Comparison of ENCODE assay signal across 8 cellular contexts in the genomic region with DNA sequence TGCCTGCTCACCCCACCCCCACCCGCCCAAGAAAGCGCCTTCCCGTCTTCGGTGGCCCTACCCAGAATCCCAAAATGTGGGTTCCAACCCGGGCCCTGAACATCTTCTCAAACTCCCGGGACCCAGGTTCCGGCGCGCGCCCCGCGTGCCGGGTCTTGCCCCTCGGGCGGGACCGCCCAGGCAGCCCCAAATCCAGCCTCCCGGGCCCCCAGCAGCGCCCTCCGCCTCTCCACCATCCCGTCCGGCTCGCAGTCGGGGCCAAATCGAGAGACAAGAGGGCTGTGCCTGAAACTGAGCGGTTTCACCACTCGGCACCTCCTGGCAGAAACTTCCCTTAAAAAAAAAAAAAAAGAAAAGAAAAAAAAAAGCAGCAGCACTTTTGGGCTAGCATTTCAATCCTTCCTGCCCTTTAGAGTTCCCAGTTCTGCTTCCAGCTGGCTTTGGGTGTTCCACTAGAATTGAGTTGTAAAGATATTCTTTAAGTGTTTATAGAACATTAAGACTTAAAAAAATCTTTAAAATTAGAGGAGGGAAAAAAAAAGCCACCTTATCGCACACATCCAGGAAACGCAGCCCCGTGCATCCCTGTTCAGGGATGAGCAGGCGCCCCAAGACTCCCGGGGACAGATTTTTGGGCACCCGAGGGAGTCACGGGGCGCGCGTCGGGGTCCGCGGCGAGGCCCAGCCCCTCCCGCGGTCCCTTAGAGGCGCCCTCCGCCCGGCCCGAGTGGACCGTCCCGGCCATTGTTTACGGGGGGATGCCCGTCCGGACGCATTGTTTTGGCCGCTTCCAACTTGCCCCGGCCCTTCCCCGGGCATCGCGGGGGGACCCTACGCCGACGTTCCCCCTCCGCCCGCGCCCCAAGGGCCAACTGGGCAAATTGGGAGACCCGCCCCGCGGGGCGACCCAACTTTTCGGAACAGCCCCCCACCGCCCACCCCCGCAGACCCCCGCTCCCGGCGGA. TPM values are rescaled to one million over a fixed set of nuclear protein-coding genes. Genes with fewer than 3 reads are reported as not detected.
A peak's percentile ranks its signal among the peaks of the same experiment; 100 is the strongest.
DNase-seq lines count a peak whose midpoint lies in the region; ATAC-seq, FAIRE-seq and TF ChIP-seq lines count a peak whose summit lies in the region.
"Not testable (repeated sequence)": the region's sequence is repeated elsewhere in the genome, so short reads cannot be mapped to it uniquely, and the experiment has no call there.

No MANE protein-coding gene starts in this region.

- H3K79me2 ChIP-seq in HepG2 (ENCODE audit: insufficient read depth, low read length): peaks cover 59% of the 10 kb centered on the region
- H3K79me2 ChIP-seq in smooth muscle cell (ENCODE audit: low read depth): peaks cover 56% of the 10 kb centered on the region

- ATAC-seq in HG03439 (IDR thresholded peaks at IDR 0.05; ENCODE audit: unreplicated experiment) (peak; percentile 3), HepG2 (peak; percentile 12)

- H3K27ac ChIP-seq in RWPE1: peak overlapping the region; percentile 98
- H3K27ac ChIP-seq in HepG2 (ENCODE audit: extremely low read length, insufficient read depth, low read length): peak overlapping the region; percentile 87
- peak overlapping the region; percentile 97 for H3K27ac ChIP-seq in smooth muscle cell (ENCODE audit: low read depth)

- intact Hi-C loops in HepG2 (cut with micrococcal nuclease; ENCODE audit: unreplicated experiment): loop anchor here (1.0 kb wide), 1 partner anchor 50 kb away; no protein-coding TSS in a partner anchor

- in situ Hi-C loops in HepG2 (cut with HindIII; ENCODE audit: extremely low pct_ligation_motif_present, low pct_unique_long_range_greater_than_20kb): not testable (repeated sequence)

- H2AFZ ChIP-seq in HepG2 (ENCODE audit: low read length); smooth muscle cell (ENCODE audit: low read depth): not testable (repeated sequence)

- not testable (repeated sequence) for H3K9me3 ChIP-seq in endocrine pancreas (ENCODE audit: control insufficient read depth, low read length); HepG2 (ENCODE audit: low read length); smooth muscle cell (replicated peaks; ENCODE audit: low read depth)

- not testable (repeated sequence) for H3K27me3 ChIP-seq in endocrine pancreas (ENCODE audit: control insufficient read depth, insufficient read depth, low read length); HepG2 (ENCODE audit: control insufficient read depth in 1 of 2, insufficient read depth in 2 of 2, low read length in 2 of 2); smooth muscle cell (ENCODE audit: low read depth)

- not testable (repeated sequence) for TF ChIP-seq EP300 in HepG2 (IDR thresholded peaks at IDR 0.05; ENCODE audit: low read depth in 2 of 2, low read length in 2 of 2); HepG2 (CRISPR knock-in tag; IDR thresholded peaks at IDR 0.05; ENCODE audit: borderline replicate concordance)

- not testable (repeated sequence) for TF ChIP-seq CTCF in RWPE1 (conservative IDR thresholded peaks at IDR 0.05; ENCODE audit: low read depth); HepG2 (CRISPR knock-in tag; IDR thresholded peaks at IDR 0.05); smooth muscle cell (IDR thresholded peaks at IDR 0.05; ENCODE audit: borderline replicate concordance, insufficient read depth, poor library complexity, severe bottlenecking)

- DNase-seq in AG08396 (ENCODE audit: low spot score) (peak; percentile 40), RWPE1 (ENCODE audit: low spot score) (peak; percentile 66), activated T-helper 1 cell treated with Interleukin-2 at 50 U/mL for 16 hours (ENCODE audit: low read depth) (peak; percentile 35), HepG2 (ENCODE audit: low spot score) (peak; percentile 35)
- not testable (repeated sequence) for DNase-seq in smooth muscle cell (lab: John Stamatoyannopoulos, UW; ENCODE audit: unreplicated experiment)

- CTCF ChIA-PET in RWPE1 (lab: Yijun Ruan, JAX): interaction anchor here (0.6 to 0.7 kb wide), 2 partner anchors 23 to 331 kb away, joined by 4 to 6 read pairs; no protein-coding TSS in a partner anchor
- CTCF ChIA-PET in HepG2 (lab: Yijun Ruan, JAX; ENCODE audit: low intra/inter-chr PET ratio, low total read pairs): interaction anchor here (0.9 to 2.5 kb wide), 2 partner anchors 14 kb away, joined by 5 to 18 read pairs; no protein-coding TSS in a partner anchor

- H3F3A ChIP-seq in smooth muscle cell (ENCODE audit: low read depth): not testable (repeated sequence)

- not testable (repeated sequence) for TF ChIP-seq RAD21 in HepG2 (CRISPR knock-in tag; IDR thresholded peaks at IDR 0.05)

- BruUV-seq in HepG2 (replicated peaks; lab: Mats Ljungman, UMichigan): TSS peak; percentile 27

- not testable (repeated sequence) for FAIRE-seq in HepG2 (lab: Jason Lieb, UNC)

- not testable (repeated sequence) for H4K20me1 ChIP-seq in HepG2 (ENCODE audit: insufficient read depth, low read length)
- peaks cover 15% of the 10 kb centered on the region for H4K20me1 ChIP-seq in smooth muscle cell (ENCODE audit: low read depth)

- H3K36me3 ChIP-seq in endocrine pancreas (ENCODE audit: control insufficient read depth, insufficient read depth, low read length); HepG2 (replicated peaks in 1 of 2; ENCODE audit: control insufficient read depth in 1 of 2, insufficient read depth in 2 of 2, low read length in 2 of 2); smooth muscle cell (ENCODE audit: low read depth): not testable (repeated sequence)

- under 1% methylated on average over 58 of the region's 73 CpGs for WGBS in HepG2 (ENCODE audit: low lambda C conversion rate)
- WGBS in smooth muscle cell (ENCODE audit: low lambda C conversion rate): under 1% methylated on average over 45 of the region's 73 CpGs

- peak overlapping the region; percentile 60 for H3K9ac ChIP-seq in endocrine pancreas (ENCODE audit: control insufficient read depth, insufficient read depth, low read length)
- H3K9ac ChIP-seq in HepG2 (ENCODE audit: insufficient read depth, low read depth, low read length): peak overlapping the region; percentile 89
- H3K9ac ChIP-seq in smooth muscle cell (ENCODE audit: low read depth): peak overlapping the region; percentile 97

- H3K4me2 ChIP-seq in HepG2 (ENCODE audit: low read depth, low read length) (peak overlapping the region; percentile 76), smooth muscle cell (peak overlapping the region; percentile 83)

- H3K4me3 ChIP-seq in endocrine pancreas (ENCODE audit: control insufficient read depth, insufficient read depth, low read length): not testable (repeated sequence)
- H3K4me3 ChIP-seq in HepG2 (replicated peaks in 1 of 3; ENCODE audit: insufficient read depth in 1 of 3, low read depth in 2 of 3, low read length in 3 of 3) (peak overlapping the region; percentile 90 to 98 (median 95)), smooth muscle cell (peak overlapping the region; percentile 78)

- not testable (repeated sequence) for H3K4me1 ChIP-seq in endocrine pancreas (ENCODE audit: control insufficient read depth, insufficient read depth, low read length)
- peaks cover 43% of the 10 kb centered on the region for H3K4me1 ChIP-seq in HepG2 (ENCODE audit: insufficient read depth, low read length)
- peaks cover 55% of the 10 kb centered on the region for H3K4me1 ChIP-seq in smooth muscle cell (ENCODE audit: low read depth)

- TF ChIP-seq POLR2A in GM19193 (IDR thresholded peaks at IDR 0.05; ENCODE audit: extremely low read depth, insufficient read depth, insufficient read length) (peak; percentile 65), HepG2 (IDR thresholded peaks at IDR 0.05; ENCODE audit: insufficient read depth in 1 of 2, low read depth in 2 of 2, low read length in 2 of 2) (peak in 1 of 2 experiments; percentile 36; a peak in 1 of 4 replicates)

- POLR2A ChIA-PET in RWPE1 (lab: Yijun Ruan, JAX; ENCODE audit: low non-redundant PET): interaction anchor here (0.6 kb wide), 1 partner anchor 218 kb away, joined by 5 read pairs; no protein-coding TSS in a partner anchor
- POLR2A ChIA-PET in HepG2 (lab: Yijun Ruan, JAX): interaction anchor here (0.7 to 9.2 kb wide), 36 partner anchors 11 to 540 kb away, joined by 3 to 164 read pairs (median 5); no protein-coding TSS in a partner anchor

TF ChIP-seq in HepG2, 621 proteins besides CTCF, POLR2A, EP300 and RAD21 (continues in another document):
- TF ChIP-seq ISL2 (CRISPR knock-in tag; IDR thresholded peaks at IDR 0.05): peak; percentile 41; the same call in 1 of the 2 replicates

RNA-seq across cellular contexts. Expression of a gene that starts 0.9 kb away (rescaled TPM):
- total RNA-seq in HepG2 (2016; rRNA removed; fragmentation: Illumina TruSeq; extraction: Trizol) (29.8 and 65.0 TPM in 2 replicates), smooth muscle cell (42.2 and 42.9 TPM in 2 replicates)
- 3.8 and 3.9 TPM in 2 replicates for total RNA-seq in HepG2 (2016; cell fraction: cytosol; rRNA removed; fragmentation: Illumina TruSeq; extraction: Trizol; ENCODE audit: low read depth)
- 30.1 and 52.5 TPM in 2 replicates for total RNA-seq in HepG2 (2016; cell fraction: insoluble cytoplasmic fraction; rRNA removed; fragmentation: Illumina TruSeq; extraction: Trizol)
- total RNA-seq in HepG2 (2016; cell fraction: membrane; rRNA removed; fragmentation: Illumina TruSeq; extraction: Trizol): 17.5 and 18.9 TPM in 2 replicates
- total RNA-seq in HepG2 (2016; cell fraction: nucleus; rRNA removed; fragmentation: Illumina TruSeq; extraction: Trizol): 46.4 and 49.3 TPM in 2 replicates
- polyA plus RNA-seq in HepG2 (2011; rRNA removed) (22.3 and 23.7 TPM in 2 replicates), smooth muscle cell (3.9 and 8.5 TPM in 2 replicates)
- 16.1 and 20.6 TPM in 2 replicates for polyA plus RNA-seq in HepG2 (2011; cell fraction: cytosol; rRNA removed)
- polyA plus RNA-seq in HepG2 (2011; cell fraction: nucleus; rRNA removed): 28.1 and 34.2 TPM in 2 replicates
- polyA plus RNA-seq in HepG2 (2012): 30.6 and 41.2 TPM in 2 replicates
- 0.85 and 1.1 TPM in 2 replicates for polyA plus RNA-seq in HepG2 (2016; cell fraction: cytosol; fragmentation: Illumina TruSeq; extraction: Trizol; ENCODE audit: low read depth)
- 50.4 and 54.5 TPM in 2 replicates for polyA plus RNA-seq in HepG2 (2016; cell fraction: insoluble cytoplasmic fraction; fragmentation: Illumina TruSeq; extraction: Trizol; ENCODE audit: low read depth)
- 5.7 and 6.3 TPM in 2 replicates for polyA plus RNA-seq in HepG2 (2016; cell fraction: membrane; fragmentation: Illumina TruSeq; extraction: Trizol; ENCODE audit: low read depth)
- polyA plus RNA-seq in HepG2 (2016; cell fraction: nucleus; fragmentation: Illumina TruSeq; extraction: Trizol; ENCODE audit: insufficient read depth, low read depth): 66.7 and 71.5 TPM in 2 replicates
- 13.5 and 82.3 TPM in 2 replicates for polyA minus RNA-seq in HepG2 (2011; rRNA and poly(A)+ RNA removed; ENCODE audit: low replicate concordance)
- polyA minus RNA-seq in HepG2 (2011; cell fraction: cytosol; rRNA and poly(A)+ RNA removed): 62.7 and 65.9 TPM in 2 replicates
- polyA minus RNA-seq in HepG2 (2011; cell fraction: nucleus; rRNA and poly(A)+ RNA removed): 63.2 and 86.3 TPM in 2 replicates
